In genomic region chr5:135135530-135136201, GRCh38 we compare ENCODE assay signal across 1 cellular context.
A peak's percentile ranks its signal among the peaks of the same experiment; 100 is the strongest.
TF ChIP-seq lines count a peak whose summit lies in the region.

No MANE protein-coding gene starts in this region.

TF ChIP-seq in K562, 482 proteins besides CTCF, POLR2A, EP300 and RAD21 (continued from another document and continues in another):
- TF ChIP-seq LEF1 (IDR thresholded peaks at IDR 0.05) (no peak), FOXJ2 (tag; IDR thresholded peaks at IDR 0.05) (no peak), TBP (optimal IDR thresholded peaks at IDR 0.05; ENCODE audit: low read depth, low read length) (no peak), ZNF274 (IDR thresholded peaks at IDR 0.05; ENCODE audit: borderline replicate concordance, low read depth, low read length) (no peak), EWSR1 (IDR thresholded peaks at IDR 0.05; ENCODE audit: borderline replicate concordance, low read depth, partially characterized antibody) (no peak), UBTF (IDR thresholded peaks at IDR 0.05; ENCODE audit: borderline replicate concordance in 1 of 2, low read depth in 2 of 2, low read length in 2 of 2) (no peak), RBM17 (IDR thresholded peaks at IDR 0.05; ENCODE audit: borderline replicate concordance, low read depth, low read length) (no peak), C11orf30 (IDR thresholded peaks at IDR 0.05; ENCODE audit: low read depth) (no peak), NFYB (IDR thresholded peaks at IDR 0.05; ENCODE audit: extremely low read depth, insufficient read length) (no peak), CHD2 (IDR thresholded peaks at IDR 0.05; ENCODE audit: low read depth, low read length) (no peak), TSHZ1 (CRISPR knock-in tag; IDR thresholded peaks at IDR 0.05) (no peak), PTBP1 (IDR thresholded peaks at IDR 0.05; ENCODE audit: low read depth, low read length) (no peak), MTA2 (IDR thresholded peaks at IDR 0.05; ENCODE audit: low read depth) (no peak), HMGXB4 (CRISPR knock-in tag; IDR thresholded peaks at IDR 0.05) (no peak), TAF7 (tag; IDR thresholded peaks at IDR 0.05) (no peak), ZBTB7A (IDR thresholded peaks at IDR 0.05; ENCODE audit: borderline replicate concordance, control insufficient read depth, low read depth, low read length) (no peak), NR0B1 (IDR thresholded peaks at IDR 0.05; ENCODE audit: partially characterized antibody) (no peak), ZNF239 (CRISPR knock-in tag; IDR thresholded peaks at IDR 0.05) (no peak), NR2C1 (IDR thresholded peaks at IDR 0.05) (peak; percentile 68), NR2C1 (tag; IDR thresholded peaks at IDR 0.05) (peak; percentile 61; the same call in 1 of the 2 replicates), HLTF (IDR thresholded peaks at IDR 0.05) (no peak), KAT8 (IDR thresholded peaks at IDR 0.05; ENCODE audit: low read depth) (no peak), GTF3C2 (IDR thresholded peaks at IDR 0.05; ENCODE audit: borderline replicate concordance, extremely low read depth, insufficient read length) (no peak), RNF219 (CRISPR knock-in tag; IDR thresholded peaks at IDR 0.05) (no peak), BCOR (IDR thresholded peaks at IDR 0.05) (no peak), RBM34 (IDR thresholded peaks at IDR 0.05; ENCODE audit: borderline replicate concordance, insufficient read depth, low read length) (no peak), ZKSCAN8 (CRISPR knock-in tag; IDR thresholded peaks at IDR 0.05) (no peak), TAF1 (IDR thresholded peaks at IDR 0.05; ENCODE audit: control insufficient read depth, extremely low read depth, insufficient read depth, low read length, severe bottlenecking) (no peak), ZBTB5 (IDR thresholded peaks at IDR 0.05) (no peak), HNRNPL (IDR thresholded peaks at IDR 0.05; ENCODE audit: low read depth, low read length) (no peak), ARID1B (IDR thresholded peaks at IDR 0.05) (peak; percentile 58; the same call in 1 of the 2 replicates), ZNF277 (CRISPR knock-in tag; IDR thresholded peaks at IDR 0.05; ENCODE audit: borderline replicate concordance) (no peak), ZNF121 (CRISPR knock-in tag; conservative IDR thresholded peaks at IDR 0.05) (no peak), FOXJ3 (CRISPR knock-in tag; IDR thresholded peaks at IDR 0.05) (no peak), JUN (IDR thresholded peaks at IDR 0.05; ENCODE audit: borderline replicate concordance, low read depth, low read length) (peak; percentile 47; the same call in 1 of the 2 replicates), JUN (CRISPR knock-in tag; IDR thresholded peaks at IDR 0.05; ENCODE audit: borderline replicate concordance) (no peak), POLR2B (IDR thresholded peaks at IDR 0.05; ENCODE audit: low read depth, partially characterized antibody) (no peak), HBP1 (CRISPR knock-in tag; IDR thresholded peaks at IDR 0.05) (no peak), POLR2H (tag; IDR thresholded peaks at IDR 0.05; ENCODE audit: low read depth) (no peak), TBL1XR1 (IDR thresholded peaks at IDR 0.05; ENCODE audit: low read length in 2 of 2) (peak in 1 of 2 experiments; percentile 62; a peak in 1 of 4 replicates), COPS2 (conservative IDR thresholded peaks at IDR 0.05) (no peak), WHSC1 (IDR thresholded peaks at IDR 0.05; ENCODE audit: low read length) (no peak), NONO (IDR thresholded peaks at IDR 0.05; ENCODE audit: low read depth in 2 of 2, low read length in 1 of 2) (no peak), ZNF3 (CRISPR knock-in tag; IDR thresholded peaks at IDR 0.05) (no peak), FIP1L1 (IDR thresholded peaks at IDR 0.05; ENCODE audit: low read depth, low read length, poor library complexity, severe bottlenecking) (no peak), ZNF76 (CRISPR knock-in tag; IDR thresholded peaks at IDR 0.05; ENCODE audit: borderline replicate concordance) (no peak), EGR1 (conservative IDR thresholded peaks at IDR 0.05) (no peak), NCOA6 (IDR thresholded peaks at IDR 0.05) (no peak)
